In genomic region chr10:99926925-99927718, GRCh38 we compare ENCODE assay signal across 9 cellular contexts.
A peak's percentile ranks its signal among the peaks of the same experiment; 100 is the strongest.
DNase-seq lines count a peak whose midpoint lies in the region; ATAC-seq and TF ChIP-seq lines count a peak whose summit lies in the region.
"Had no signal": no experiment of that assay in that cellular context is flagged by ENCODE, and none has a peak within 500 bp of the region (broad histone marks: within the 10 kb centered on the region; RNA-seq: fewer than 3 reads in every experiment).

No MANE protein-coding gene starts in this region.

- H3K36me3 ChIP-seq in A673 (ENCODE audit: insufficient read depth, low read length, poor library complexity, severe bottlenecking) = no peaks in the 10 kb centered on the region

- H3K4me1 Mint-ChIP-seq in activated CD4-positive, alpha-beta memory T cell treated with anti-CD3 and anti-CD28 coated beads for 36 hours (ENCODE audit: low read depth) = peaks cover 10% of the 10 kb centered on the region

- no peaks in the 10 kb centered on the region for H3K27me3 ChIP-seq in A673 (replicated peaks; ENCODE audit: insufficient read depth, low read depth, low read length, poor library complexity)

- intact Hi-C loops in A673 (cut with micrococcal nuclease; ENCODE audit: unreplicated experiment) = no loop called here
- intact Hi-C loops in activated CD4-positive, alpha-beta memory T cell treated with anti-CD3 and anti-CD28 coated beads for 36 hours (cut with micrococcal nuclease) = no loop called here

- CTCF ChIA-PET in A673 (lab: Charles Lee) = interaction anchor here (0.6 kb wide), 1 partner anchor 9 kb away, joined by 3 read pairs; no protein-coding TSS in a partner anchor
- CTCF ChIA-PET in activated CD4-positive, alpha-beta memory T cell treated with anti-CD3 and anti-CD28 coated beads for 36 hours (lab: Charles Lee) = interaction anchor here (1.7 kb wide), 1 partner anchor 81 kb away, joined by 6 read pairs; no protein-coding TSS in a partner anchor

- no peaks in the 10 kb centered on the region for H3K27me3 Mint-ChIP-seq in activated CD4-positive, alpha-beta memory T cell treated with anti-CD3 and anti-CD28 coated beads for 36 hours
- H3K27me3 Mint-ChIP-seq: CD4-positive, alpha-beta memory T cell had no signal

- peaks cover 30% of the 10 kb centered on the region for H3K4me1 ChIP-seq in A673 (ENCODE audit: insufficient read depth, low read length, poor library complexity, severe bottlenecking)

- no peaks in the 10 kb centered on the region for H3K9me3 Mint-ChIP-seq in activated CD4-positive, alpha-beta memory T cell treated with anti-CD3 and anti-CD28 coated beads for 36 hours
- H3K9me3 Mint-ChIP-seq: CD4-positive, alpha-beta memory T cell had no signal

- H3K27ac Mint-ChIP-seq in activated CD4-positive, alpha-beta memory T cell treated with anti-CD3 and anti-CD28 coated beads for 36 hours = no peak overlapping the region
- H3K27ac Mint-ChIP-seq: CD4-positive, alpha-beta memory T cell had no signal

- H3K4me3 Mint-ChIP-seq in activated CD4-positive, alpha-beta memory T cell treated with anti-CD3 and anti-CD28 coated beads for 36 hours = no peak overlapping the region
- H3K4me3 Mint-ChIP-seq: CD4-positive, alpha-beta memory T cell had no signal

- no peak overlapping the region for H3K4me3 ChIP-seq in A673 (ENCODE audit: low read depth, low read length, poor library complexity, severe bottlenecking)

- ATAC-seq in GM21367 (IDR thresholded peaks at IDR 0.05; ENCODE audit: unreplicated experiment) (no peak), HG02938 (IDR thresholded peaks at IDR 0.05; ENCODE audit: unreplicated experiment) (no peak), omental fat pad (ENCODE audit: low FRiP score) (no peak)

- no TSS peak for BruUV-seq in A673 (replicated peaks; lab: Mats Ljungman, UMichigan)

- H3K27ac ChIP-seq in A673 (ENCODE audit: low read depth, low read length, poor library complexity, severe bottlenecking) = peak overlapping the region; percentile 32
- H3K27ac ChIP-seq in epithelial cell of prostate = peak overlapping the region; percentile 11

- no peaks in the 10 kb centered on the region for H3K36me3 Mint-ChIP-seq in activated CD4-positive, alpha-beta memory T cell treated with anti-CD3 and anti-CD28 coated beads for 36 hours
- H3K36me3 Mint-ChIP-seq: CD4-positive, alpha-beta memory T cell had no signal

- no peaks in the 10 kb centered on the region for H3K9me3 ChIP-seq in A673 (ENCODE audit: low read depth, low read length, poor library complexity, severe bottlenecking)

- DNase-seq in A673 (ENCODE audit: low spot score) (peak; percentile 75), M059J (ENCODE audit: low read depth) (peak; percentile 87), epithelial cell of prostate (ENCODE audit: low read depth, low spot score) (no peak), midbrain (lab: John Stamatoyannopoulos, UW) (peak; percentile 25), omental fat pad (ENCODE audit: low spot score) (no peak)
- DNase-seq in activated CD4-positive, alpha-beta memory T cell treated with anti-CD3 and anti-CD28 coated beads for 36 hours = no peak
- DNase-seq: CD4-positive, alpha-beta memory T cell had no signal

- TF ChIP-seq CTCF in A673 (conservative IDR thresholded peaks at IDR 0.05; ENCODE audit: low read depth, low read length) (no peak), omental fat pad (IDR thresholded peaks at IDR 0.05) (no peak)

- POLR2A ChIA-PET in A673 (lab: Charles Lee; ENCODE audit: low non-redundant PET) = no interaction called here
- POLR2A ChIA-PET in activated CD4-positive, alpha-beta memory T cell treated with anti-CD3 and anti-CD28 coated beads for 36 hours (lab: Charles Lee) = no interaction called here

Comparison
In these comparisons a context has a peak if more than half of its experiments do, and no peak if none do; other contexts are left out.
1. DNase-seq: peak in A673 (single experiment), M059J (single experiment) and midbrain (single experiment); none in epithelial cell of prostate (single experiment), activated CD4-positive, alpha-beta memory T cell treated with anti-CD3 and anti-CD28 coated beads for 36 hours (single experiment) and omental fat pad (single experiment).